In the genomic region with DNA sequence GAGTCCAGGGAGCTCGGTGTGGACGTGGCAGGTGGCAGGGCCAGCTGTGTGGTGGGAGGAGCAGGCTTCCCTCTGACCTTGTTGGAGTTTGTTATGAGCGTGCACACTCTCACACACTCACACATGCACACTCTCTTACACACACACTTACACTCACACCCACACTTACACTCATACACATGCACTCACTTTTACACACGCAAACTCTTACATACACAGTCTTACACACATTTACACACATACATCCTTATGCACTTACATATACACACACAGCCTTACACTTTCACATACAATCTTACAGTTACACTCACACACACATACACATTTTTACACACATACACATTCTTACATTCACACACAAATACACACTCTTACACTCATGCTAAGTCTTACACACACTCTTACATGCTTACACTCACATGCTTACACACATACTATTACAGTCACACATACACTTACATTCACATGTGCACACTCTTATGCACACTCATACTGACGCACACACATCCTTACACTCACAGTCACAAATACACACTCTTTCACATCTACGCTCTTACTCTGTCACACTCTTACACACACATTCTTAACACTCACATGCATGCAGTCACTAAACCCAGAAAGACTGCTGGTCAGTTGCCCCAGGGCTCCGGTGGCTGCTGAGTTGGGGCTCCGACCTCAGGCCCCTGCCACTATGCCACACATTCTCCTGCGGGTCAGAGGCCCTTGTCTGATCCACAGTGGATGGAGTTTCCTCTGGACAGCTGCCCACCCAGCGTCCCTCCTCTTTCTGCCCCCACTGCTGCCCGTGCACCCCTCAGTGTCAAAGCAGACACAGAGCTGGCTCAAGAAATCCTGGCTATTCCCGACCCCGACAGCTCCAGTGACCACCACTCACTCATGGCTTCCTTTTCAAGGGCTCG, we compare ENCODE assay signal across 17 cellular contexts.
"Had no signal": no experiment of that assay in that cellular context is flagged by ENCODE, and none has a peak within 500 bp of the region (broad histone marks: within the 10 kb centered on the region; RNA-seq: fewer than 3 reads in every experiment).

No MANE protein-coding gene starts in this region.

- H3K4me1 ChIP-seq: body of pancreas, testis had no signal

- H3K4me3 ChIP-seq: body of pancreas, coronary artery, esophagus squamous epithelium, testis had no signal

- H3K27me3 Mint-ChIP-seq: activated CD4-positive, alpha-beta memory T cell treated with anti-CD3 and anti-CD28 coated beads, Interleukin-2, amount 10 ng/mL, durations not matched to agents 7 days and 5 days had no signal

- H3K27me3 ChIP-seq: body of pancreas, testis had no signal

- H3K27ac ChIP-seq: body of pancreas, coronary artery, testis, VCaP had no signal

- DNase-seq: activated CD4-positive, alpha-beta memory T cell treated with anti-CD3 and anti-CD28 coated beads, Interleukin-2, amount 10 ng/mL, durations not matched to agents 7 days and 5 days; activated CD4-positive, alpha-beta T cell treated with anti-CD3 and anti-CD28 coated beads for 36 hours; activated CD8-positive, alpha-beta memory T cell treated with anti-CD3 and anti-CD28 coated beads, Interleukin-2, amount 50 U/mL, for 48 hours; activated gamma-delta T cell; activated naive CD8-positive, alpha-beta T cell treated with anti-CD3 and anti-CD28 coated beads for 36 hours; activated T-cell treated with anti-CD3 and anti-CD28 coated beads, Interleukin-2, amount 50 U/mL, for 72 hours; body of pancreas; central memory CD4-positive, alpha-beta T cell; effector CD4-positive, alpha-beta T cell; esophagus squamous epithelium; hypothalamus; immature natural killer cell; testis had no signal

- H3K9me3 Mint-ChIP-seq: activated CD4-positive, alpha-beta memory T cell treated with anti-CD3 and anti-CD28 coated beads, Interleukin-2, amount 10 ng/mL, durations not matched to agents 7 days and 5 days; activated naive CD8-positive, alpha-beta T cell treated with anti-CD3 and anti-CD28 coated beads for 36 hours; activated T-cell treated with anti-CD3 and anti-CD28 coated beads, Interleukin-2, amount 50 U/mL, for 72 hours; nephron progenitor cell; stimulated activated naive CD8-positive, alpha-beta T cell treated with anti-CD3 and anti-CD28 coated beads, Interleukin-15, Interleukin-2, amounts not matched to agents 100 ng/mL and 50 ng/mL, for 24 hours had no signal

- H3K36me3 Mint-ChIP-seq: activated naive CD8-positive, alpha-beta T cell treated with anti-CD3 and anti-CD28 coated beads for 36 hours; immature natural killer cell had no signal

- H3K36me3 ChIP-seq: esophagus squamous epithelium had no signal

- H3K4me1 Mint-ChIP-seq: activated CD4-positive, alpha-beta memory T cell treated with anti-CD3 and anti-CD28 coated beads, Interleukin-2, amount 10 ng/mL, durations not matched to agents 7 days and 5 days; activated CD4-positive, alpha-beta T cell treated with anti-CD3 and anti-CD28 coated beads for 36 hours; activated naive CD8-positive, alpha-beta T cell treated with anti-CD3 and anti-CD28 coated beads for 36 hours; immature natural killer cell; nephron progenitor cell had no signal

- H3K4me3 Mint-ChIP-seq: activated CD4-positive, alpha-beta memory T cell treated with anti-CD3 and anti-CD28 coated beads, Interleukin-2, amount 10 ng/mL, durations not matched to agents 7 days and 5 days; activated CD4-positive, alpha-beta T cell treated with anti-CD3 and anti-CD28 coated beads for 36 hours; activated naive CD8-positive, alpha-beta T cell treated with anti-CD3 and anti-CD28 coated beads for 36 hours; activated T-cell treated with anti-CD3 and anti-CD28 coated beads, Interleukin-2, amount 50 U/mL, for 72 hours; immature natural killer cell; nephron progenitor cell; stimulated activated naive CD8-positive, alpha-beta T cell treated with anti-CD3 and anti-CD28 coated beads, Interleukin-15, Interleukin-2, amounts not matched to agents 100 ng/mL and 50 ng/mL, for 24 hours had no signal

- H3K9me3 ChIP-seq: body of pancreas, esophagus squamous epithelium, testis had no signal

- H3K27ac Mint-ChIP-seq: activated CD4-positive, alpha-beta memory T cell treated with anti-CD3 and anti-CD28 coated beads, Interleukin-2, amount 10 ng/mL, durations not matched to agents 7 days and 5 days; activated CD4-positive, alpha-beta T cell treated with anti-CD3 and anti-CD28 coated beads for 36 hours; activated naive CD8-positive, alpha-beta T cell treated with anti-CD3 and anti-CD28 coated beads for 36 hours; activated T-cell treated with anti-CD3 and anti-CD28 coated beads, Interleukin-2, amount 50 U/mL, for 72 hours; immature natural killer cell; nephron progenitor cell; stimulated activated naive CD8-positive, alpha-beta T cell treated with anti-CD3 and anti-CD28 coated beads, Interleukin-15, Interleukin-2, amounts not matched to agents 100 ng/mL and 50 ng/mL, for 24 hours had no signal

- ATAC-seq: activated CD4-positive, alpha-beta T cell treated with anti-CD3 and anti-CD28 coated beads for 36 hours; activated T-cell treated with anti-CD3 and anti-CD28 coated beads, Interleukin-2, amount 50 U/mL, for 72 hours had no signal
